Comparison of ENCODE assay signal across 9 cellular contexts in genomic region chr21:37565530-37566223, GRCh38.
DNase-seq lines count a peak whose midpoint lies in the region; ATAC-seq and TF ChIP-seq lines count a peak whose summit lies in the region.
"Had no signal": no experiment of that assay in that cellular context is flagged by ENCODE, and none has a peak within 500 bp of the region (broad histone marks: within the 10 kb centered on the region; RNA-seq: fewer than 3 reads in every experiment).

No MANE protein-coding gene starts in this region.

- no peak overlapping the region for H3K4me2 ChIP-seq in fibroblast of lung (ENCODE audit: extremely low read depth, insufficient read depth, low read length)

- peak overlapping the region in 8 of 12 donors; percentile 90 to 96 (median 93) for H3K27ac ChIP-seq in heart left ventricle
- peak overlapping the region; percentile 98 for H3K27ac ChIP-seq in fibroblast of lung (ENCODE audit: insufficient read depth, low read length)
- H3K27ac ChIP-seq in tibial artery, result peak overlapping the region in 1 of 2 donors; percentile 86
- no peak overlapping the region for H3K27ac ChIP-seq in aorta (ENCODE audit: low read depth in 1 of 2, low read length in 2 of 2)

- intact Hi-C loops in heart left ventricle (cut with DNase I) (loop anchor here in 8 of 10 donors (5.0 to 10.0 kb wide), 7 partner anchors 51 to 361 kb away; partner anchors contain the start of gene DYRK1A (in 2 of the 8)), Right ventricle myocardium inferior (cut with DNase I) (loop anchor here (2.0 kb wide), 1 partner anchor 199 kb away; the partner anchor contains the start of gene DYRK1A), tibial artery (cut with DNase I; ENCODE audit: low total_unique reads) (loop anchor here (2.0 to 10.0 kb wide), 2 partner anchors 301 to 1609 kb away; no protein-coding TSS in a partner anchor), aorta (cut with DNase I) (loop anchor here (5.0 to 10.0 kb wide), 3 partner anchors 92 to 301 kb away; partner anchors contain the start of gene VPS26C (in 2 of the 2))

- TF ChIP-seq POLR2A in heart left ventricle (IDR thresholded peaks at IDR 0.05), result no peak

- TF ChIP-seq CTCF in heart left ventricle (IDR thresholded peaks at IDR 0.05), result no peak
- no peak for TF ChIP-seq CTCF in fibroblast of lung (conservative IDR thresholded peaks at IDR 0.05 in 1 of 2, IDR thresholded peaks at IDR 0.05 in 1 of 2; ENCODE audit: low read depth in 1 of 2, low read length in 2 of 2)
- no peak for TF ChIP-seq CTCF in tibial artery (IDR thresholded peaks at IDR 0.05)

- 81 to 91% (median 88%) methylated on average over 14 of the region's 14 CpGs for WGBS in heart left ventricle, 4 donors
- 64 to 72% methylated on average over 14 of the region's 14 CpGs for WGBS in aorta, 2 donors

- ATAC-seq in heart left ventricle, result no peak
- ATAC-seq in Right ventricle myocardium inferior, result no peak
- ATAC-seq in aorta (ENCODE audit: low FRiP score), result no peak

- H3K36me3 ChIP-seq in heart left ventricle (no peaks in the 10 kb centered on the region), fibroblast of lung (ENCODE audit: control insufficient read depth, insufficient read depth, low read length) (no peaks in the 10 kb centered on the region), tibial artery (no peaks in the 10 kb centered on the region), aorta (ENCODE audit: control insufficient read depth in 1 of 2, insufficient read depth in 2 of 2, low read length in 1 of 2) (no peaks in the 10 kb centered on the region)
- H3K36me3 ChIP-seq: prostate gland had no signal

- no peaks in the 10 kb centered on the region for H3K27me3 ChIP-seq in heart left ventricle
- H3K27me3 ChIP-seq in fibroblast of lung (ENCODE audit: control insufficient read depth, insufficient read depth, low read length), result peaks cover 2% of the 10 kb centered on the region
- no peaks in the 10 kb centered on the region for H3K27me3 ChIP-seq in tibial artery
- no peaks in the 10 kb centered on the region for H3K27me3 ChIP-seq in aorta (ENCODE audit: control insufficient read depth in 1 of 2, insufficient read depth in 2 of 2, low read length in 1 of 2)

- H3K9ac ChIP-seq in fibroblast of lung (ENCODE audit: insufficient read depth, low read length), result no peak overlapping the region

- DNase-seq in heart left ventricle (no peak), Right ventricle myocardium inferior (ENCODE audit: missing footprints) (no peak), NOMO-1 treated with dmso at 0.1 percent for 144 hours (lab: John Stamatoyannopoulos, UW; ENCODE audit: unreplicated experiment) (peak; percentile 13), fibroblast of lung (ENCODE audit: low read depth in 2 of 2) (peak; percentile 23 to 64), tibial artery (no peak), NCI-H1092 treated with DMSO at 0.1 percent for 48 hours (lab: John Stamatoyannopoulos, UW) (no peak), aorta (no peak), middle frontal gyrus (ENCODE audit: extremely low spot score, low spot score) (no peak)

- no peak overlapping the region for H3K4me3 ChIP-seq in heart left ventricle
- peak overlapping the region in 1 of 4 experiments; percentile 29 for H3K4me3 ChIP-seq in fibroblast of lung (replicated peaks in 1 of 4; ENCODE audit: control extremely low read depth in 1 of 4, insufficient read depth in 1 of 4, low read depth in 3 of 4, low read length in 4 of 4)
- H3K4me3 ChIP-seq in tibial artery, result peak overlapping the region; percentile 7 to 8
- H3K4me3 ChIP-seq in aorta (ENCODE audit: low read length in 2 of 2), result no peak overlapping the region

- no peaks in the 10 kb centered on the region for H3K79me2 ChIP-seq in fibroblast of lung (ENCODE audit: control insufficient read depth, insufficient read depth, low read length)

- no peaks in the 10 kb centered on the region for H4K20me1 ChIP-seq in fibroblast of lung (ENCODE audit: control insufficient read depth, extremely low read depth, insufficient read depth, low read length)

- no peaks in the 10 kb centered on the region for H3K9me3 ChIP-seq in heart left ventricle
- H3K9me3 ChIP-seq in fibroblast of lung (ENCODE audit: control insufficient read depth, insufficient read depth, low read depth, low read length), result no peaks in the 10 kb centered on the region
- no peaks in the 10 kb centered on the region for H3K9me3 ChIP-seq in tibial artery
- no peaks in the 10 kb centered on the region for H3K9me3 ChIP-seq in aorta (ENCODE audit: control insufficient read depth, low read length)
- H3K9me3 ChIP-seq: prostate gland had no signal

- no peak overlapping the region for H2AFZ ChIP-seq in fibroblast of lung (ENCODE audit: low read length)

- H3K4me1 ChIP-seq in heart left ventricle, result peaks cover 0 to 27% (median 11%) of the 10 kb centered on the region in 12 donors
- H3K4me1 ChIP-seq in fibroblast of lung (ENCODE audit: control insufficient read depth, extremely low read depth, insufficient read depth, low read length), result peaks cover 8% of the 10 kb centered on the region
- H3K4me1 ChIP-seq in tibial artery, result peaks cover 0 to 21% (median 16%) of the 10 kb centered on the region in 4 donors
- no peaks in the 10 kb centered on the region for H3K4me1 ChIP-seq in aorta (ENCODE audit: control insufficient read depth in 1 of 2, insufficient read depth in 2 of 2, low read length in 2 of 2)
- H3K4me1 ChIP-seq: prostate gland had no signal

Comparison
In these comparisons a context has a peak if more than half of its experiments do, and no peak if none do; other contexts are left out.
1. DNase-seq: peak in NOMO-1 treated with dmso at 0.1 percent for 144 hours (single experiment) and fibroblast of lung (2 of 2); none in heart left ventricle (0 of 5), Right ventricle myocardium inferior (single experiment), tibial artery (0 of 2), NCI-H1092 treated with DMSO at 0.1 percent for 48 hours (single experiment), aorta (0 of 2) and middle frontal gyrus (single experiment).
2. H3K27ac ChIP-seq: peak in heart left ventricle (8 of 12) and fibroblast of lung (single experiment); none in aorta (0 of 2).
3. H3K4me3 ChIP-seq: peak in tibial artery (2 of 2); none in heart left ventricle (0 of 12) and aorta (0 of 2).